ENCODE assay signal across 18 cellular contexts in genomic region chr9:137799630-137799983, GRCh38.
"Had no signal": no experiment of that assay in that cellular context is flagged by ENCODE, and none has a peak within 500 bp of the region (broad histone marks: within the 10 kb centered on the region; RNA-seq: fewer than 3 reads in every experiment).

No MANE protein-coding gene starts in this region.

- H3K4me3 ChIP-seq: gastrocnemius medialis, heart right ventricle, ovary, tibial artery, upper lobe of left lung, uterus had no signal

- H3K36me3 ChIP-seq: ovary, uterus had no signal

- H3K27me3 Mint-ChIP-seq: central memory CD8-positive, alpha-beta T cell; dendritic cell treated with granulocyte-macrophage colony-stimulating factor and Interleukin-4, amounts not matched to agents 40 ng/mL and 50 ng/mL, for 4 days; progenitor cell of endocrine pancreas; stimulated activated naive CD8-positive, alpha-beta T cell treated with anti-CD3 and anti-CD28 coated beads, Interleukin-15, Interleukin-2, amounts not matched to agents 100 ng/mL and 50 ng/mL, for 24 hours had no signal

- H3K4me1 ChIP-seq: gastrocnemius medialis, heart right ventricle, tibial artery, upper lobe of left lung, uterus had no signal

- H3K4me3 Mint-ChIP-seq: central memory CD8-positive, alpha-beta T cell; dendritic cell treated with granulocyte-macrophage colony-stimulating factor and Interleukin-4, amounts not matched to agents 40 ng/mL and 50 ng/mL, for 4 days; mesothelial cell of epicardium; nephron; stimulated activated naive CD8-positive, alpha-beta T cell treated with anti-CD3 and anti-CD28 coated beads, Interleukin-15, Interleukin-2, amounts not matched to agents 100 ng/mL and 50 ng/mL, for 24 hours had no signal

- H3K9me3 Mint-ChIP-seq: central memory CD8-positive, alpha-beta T cell; dendritic cell treated with granulocyte-macrophage colony-stimulating factor and Interleukin-4, amounts not matched to agents 40 ng/mL and 50 ng/mL, for 4 days; nephron; stimulated activated naive CD8-positive, alpha-beta T cell treated with anti-CD3 and anti-CD28 coated beads, Interleukin-15, Interleukin-2, amounts not matched to agents 100 ng/mL and 50 ng/mL, for 24 hours had no signal

- H3K9me3 ChIP-seq: gastrocnemius medialis, heart right ventricle, ovary, tibial artery, upper lobe of left lung, uterus had no signal

- H3K27ac ChIP-seq: gastrocnemius medialis, heart right ventricle, ovary, tibial artery, upper lobe of left lung, uterus had no signal

- H3K27me3 ChIP-seq: gastrocnemius medialis, heart right ventricle, ovary, tibial artery, upper lobe of left lung, uterus had no signal

- ATAC-seq: esophagus mucosa, gastrocnemius medialis had no signal

- H3K4me1 Mint-ChIP-seq: mesothelial cell of epicardium had no signal

- H3K27ac Mint-ChIP-seq: dendritic cell treated with granulocyte-macrophage colony-stimulating factor and Interleukin-4, amounts not matched to agents 40 ng/mL and 50 ng/mL, for 4 days; mesothelial cell of epicardium; progenitor cell of endocrine pancreas; stimulated activated naive CD8-positive, alpha-beta T cell treated with anti-CD3 and anti-CD28 coated beads, Interleukin-15, Interleukin-2, amounts not matched to agents 100 ng/mL and 50 ng/mL, for 24 hours had no signal

- FAIRE-seq: islet of Langerhans, small intestine had no signal

- DNase-seq: gastrocnemius medialis; heart right ventricle; hypothalamus; mammary epithelial cell; ovary; small intestine; stimulated activated CD4-positive, alpha-beta T cell treated with anti-CD3 and anti-CD28 coated beads, Interleukin-12 subunit alpha, Interleukin-12 subunit beta, amount 100 ng/mL, for 4 hours; tibial artery; uterus had no signal
